ENCODE assay signal across 10 cellular contexts in the genomic region with DNA sequence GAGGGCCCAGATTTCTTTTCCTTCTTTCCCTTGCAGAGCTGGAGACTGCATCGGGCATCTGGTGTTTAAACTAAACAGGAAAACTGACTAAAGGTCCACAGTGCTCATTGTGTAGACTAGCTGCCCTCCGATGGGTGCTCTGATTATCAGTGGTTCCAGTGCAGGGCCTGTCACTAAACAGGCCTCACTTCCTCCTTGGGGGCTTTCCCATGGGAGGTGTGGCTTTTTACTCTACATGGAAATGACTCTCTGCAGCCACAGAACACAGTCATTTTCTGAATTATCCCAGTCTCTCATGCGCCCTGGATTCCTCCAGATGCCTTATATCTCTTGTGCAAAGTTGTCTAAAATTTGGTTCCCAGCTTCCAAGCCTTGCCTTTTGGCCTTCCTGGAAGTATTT.
DNase-seq lines count a peak whose midpoint lies in the region; ATAC-seq and TF ChIP-seq lines count a peak whose summit lies in the region.
"Had no signal": no experiment of that assay in that cellular context is flagged by ENCODE, and none has a peak within 500 bp of the region (broad histone marks: within the 10 kb centered on the region; RNA-seq: fewer than 3 reads in every experiment).

No MANE protein-coding gene starts in this region.

- intact Hi-C loops in activated CD8-positive, alpha-beta T cell treated with anti-CD3 and anti-CD28 coated beads for 36 hours (cut with micrococcal nuclease) = no loop called here
- intact Hi-C loops in sciatic nerve (cut with DNase I) = no loop called here

- no peaks in the 10 kb centered on the region for H3K9me3 Mint-ChIP-seq in activated CD8-positive, alpha-beta T cell treated with anti-CD3 and anti-CD28 coated beads for 36 hours
- H3K9me3 Mint-ChIP-seq in activated CD8-positive, alpha-beta T cell treated with anti-CD3 and anti-CD28 coated beads, Interleukin-2, amount 10 ng/mL, durations not matched to agents 7 days and 5 days (ENCODE audit: insufficient read depth) = no peaks in the 10 kb centered on the region
- H3K9me3 Mint-ChIP-seq in activated T-helper 17 cell treated with anti-CD3 and anti-CD28 coated beads, Interleukin-2, amount 50 U/mL, for 72 hours = no peaks in the 10 kb centered on the region
- H3K9me3 Mint-ChIP-seq in activated CD4-positive, alpha-beta memory T cell treated with anti-CD3 and anti-CD28 coated beads, Interleukin-2, amount 10 ng/mL, durations not matched to agents 7 days and 5 days = no peaks in the 10 kb centered on the region

- no peak for TF ChIP-seq CTCF in activated CD8-positive, alpha-beta T cell treated with anti-CD3 and anti-CD28 coated beads for 36 hours (IDR thresholded peaks at IDR 0.05)

- CTCF ChIA-PET in activated CD8-positive, alpha-beta T cell treated with anti-CD3 and anti-CD28 coated beads for 36 hours (lab: Charles Lee) = no interaction called here
- CTCF ChIA-PET in activated CD8-positive, alpha-beta T cell treated with anti-CD3 and anti-CD28 coated beads, Interleukin-2, amount 10 ng/mL, durations not matched to agents 7 days and 5 days (lab: Charles Lee) = interaction anchor here (1.3 kb wide), 1 partner anchor 312 kb away, joined by 3 read pairs; no protein-coding TSS in a partner anchor
- CTCF ChIA-PET in activated CD4-positive, alpha-beta memory T cell treated with anti-CD3 and anti-CD28 coated beads, Interleukin-2, amount 10 ng/mL, durations not matched to agents 7 days and 5 days (lab: Charles Lee) = no interaction called here

- POLR2A ChIA-PET in activated CD8-positive, alpha-beta T cell treated with anti-CD3 and anti-CD28 coated beads for 36 hours (lab: Charles Lee) = no interaction called here
- POLR2A ChIA-PET in activated CD8-positive, alpha-beta T cell treated with anti-CD3 and anti-CD28 coated beads, Interleukin-2, amount 10 ng/mL, durations not matched to agents 7 days and 5 days (lab: Charles Lee) = no interaction called here
- POLR2A ChIA-PET in activated CD4-positive, alpha-beta memory T cell treated with anti-CD3 and anti-CD28 coated beads, Interleukin-2, amount 10 ng/mL, durations not matched to agents 7 days and 5 days (lab: Charles Lee) = no interaction called here

- no peak overlapping the region for H3K27ac Mint-ChIP-seq in activated CD8-positive, alpha-beta T cell treated with anti-CD3 and anti-CD28 coated beads for 36 hours
- H3K27ac Mint-ChIP-seq in activated CD8-positive, alpha-beta T cell treated with anti-CD3 and anti-CD28 coated beads, Interleukin-2, amount 10 ng/mL, durations not matched to agents 7 days and 5 days = no peak overlapping the region
- H3K27ac Mint-ChIP-seq in activated T-helper 17 cell treated with anti-CD3 and anti-CD28 coated beads, Interleukin-2, amount 50 U/mL, for 72 hours = no peak overlapping the region
- no peak overlapping the region for H3K27ac Mint-ChIP-seq in activated CD4-positive, alpha-beta memory T cell treated with anti-CD3 and anti-CD28 coated beads, Interleukin-2, amount 10 ng/mL, durations not matched to agents 7 days and 5 days

- H3K4me3 Mint-ChIP-seq in activated CD8-positive, alpha-beta T cell treated with anti-CD3 and anti-CD28 coated beads for 36 hours = no peak overlapping the region
- H3K4me3 Mint-ChIP-seq in activated CD8-positive, alpha-beta T cell treated with anti-CD3 and anti-CD28 coated beads, Interleukin-2, amount 10 ng/mL, durations not matched to agents 7 days and 5 days = no peak overlapping the region
- no peak overlapping the region for H3K4me3 Mint-ChIP-seq in activated T-helper 17 cell treated with anti-CD3 and anti-CD28 coated beads, Interleukin-2, amount 50 U/mL, for 72 hours
- no peak overlapping the region for H3K4me3 Mint-ChIP-seq in activated CD4-positive, alpha-beta memory T cell treated with anti-CD3 and anti-CD28 coated beads, Interleukin-2, amount 10 ng/mL, durations not matched to agents 7 days and 5 days

- peaks cover 2% of the 10 kb centered on the region for H3K27me3 Mint-ChIP-seq in activated CD8-positive, alpha-beta T cell treated with anti-CD3 and anti-CD28 coated beads for 36 hours
- peaks cover 5% of the 10 kb centered on the region for H3K27me3 Mint-ChIP-seq in activated CD8-positive, alpha-beta T cell treated with anti-CD3 and anti-CD28 coated beads, Interleukin-2, amount 10 ng/mL, durations not matched to agents 7 days and 5 days (ENCODE audit: low read depth)
- peaks cover 7% of the 10 kb centered on the region for H3K27me3 Mint-ChIP-seq in activated T-helper 17 cell treated with anti-CD3 and anti-CD28 coated beads, Interleukin-2, amount 50 U/mL, for 72 hours
- H3K27me3 Mint-ChIP-seq in activated CD4-positive, alpha-beta memory T cell treated with anti-CD3 and anti-CD28 coated beads, Interleukin-2, amount 10 ng/mL, durations not matched to agents 7 days and 5 days = peaks cover 5% of the 10 kb centered on the region

- no peak for DNase-seq in activated CD8-positive, alpha-beta T cell treated with anti-CD3 and anti-CD28 coated beads for 36 hours
- DNase-seq in activated CD8-positive, alpha-beta T cell treated with anti-CD3 and anti-CD28 coated beads, Interleukin-2, amount 10 ng/mL, durations not matched to agents 7 days and 5 days = no peak
- DNase-seq in sciatic nerve (ENCODE audit: low spot score) (no peak), dedifferentiated amniotic fluid mesenchymal stem cell (ENCODE audit: extremely low spot score) (no peak), cerebellar nuclear complex (lab: John Stamatoyannopoulos, UW) (no peak)
- no peak for DNase-seq in activated CD4-positive, alpha-beta memory T cell treated with anti-CD3 and anti-CD28 coated beads, Interleukin-2, amount 10 ng/mL, durations not matched to agents 7 days and 5 days
- DNase-seq: aorta, NCI-H1105 treated with DMSO at 0.1 percent for 48 hours had no signal

- peak; percentile 53 for ATAC-seq in activated CD8-positive, alpha-beta T cell treated with anti-CD3 and anti-CD28 coated beads for 36 hours
- ATAC-seq in activated CD8-positive, alpha-beta T cell treated with anti-CD3 and anti-CD28 coated beads, Interleukin-2, amount 10 ng/mL, durations not matched to agents 7 days and 5 days = no peak
- peak; percentile 89 for ATAC-seq in HG02938 (IDR thresholded peaks at IDR 0.05; ENCODE audit: unreplicated experiment)
- peak; percentile 35 for ATAC-seq in activated T-helper 17 cell treated with anti-CD3 and anti-CD28 coated beads, Interleukin-2, amount 50 U/mL, for 72 hours (replicated peaks)
- ATAC-seq in sciatic nerve = peak; percentile 56

- H3K36me3 Mint-ChIP-seq in activated CD8-positive, alpha-beta T cell treated with anti-CD3 and anti-CD28 coated beads for 36 hours (ENCODE audit: low read depth) = no peaks in the 10 kb centered on the region
- H3K36me3 Mint-ChIP-seq in activated CD8-positive, alpha-beta T cell treated with anti-CD3 and anti-CD28 coated beads, Interleukin-2, amount 10 ng/mL, durations not matched to agents 7 days and 5 days (ENCODE audit: low read depth) = no peaks in the 10 kb centered on the region
- no peaks in the 10 kb centered on the region for H3K36me3 Mint-ChIP-seq in activated T-helper 17 cell treated with anti-CD3 and anti-CD28 coated beads, Interleukin-2, amount 50 U/mL, for 72 hours (ENCODE audit: low read depth)
- H3K36me3 Mint-ChIP-seq in activated CD4-positive, alpha-beta memory T cell treated with anti-CD3 and anti-CD28 coated beads, Interleukin-2, amount 10 ng/mL, durations not matched to agents 7 days and 5 days (ENCODE audit: low read depth) = no peaks in the 10 kb centered on the region

- peaks cover 3% of the 10 kb centered on the region for H3K4me1 Mint-ChIP-seq in activated CD8-positive, alpha-beta T cell treated with anti-CD3 and anti-CD28 coated beads for 36 hours (ENCODE audit: low read depth)
- no peaks in the 10 kb centered on the region for H3K4me1 Mint-ChIP-seq in activated CD8-positive, alpha-beta T cell treated with anti-CD3 and anti-CD28 coated beads, Interleukin-2, amount 10 ng/mL, durations not matched to agents 7 days and 5 days (ENCODE audit: low read depth)
- no peaks in the 10 kb centered on the region for H3K4me1 Mint-ChIP-seq in activated T-helper 17 cell treated with anti-CD3 and anti-CD28 coated beads, Interleukin-2, amount 50 U/mL, for 72 hours
- H3K4me1 Mint-ChIP-seq in activated CD4-positive, alpha-beta memory T cell treated with anti-CD3 and anti-CD28 coated beads, Interleukin-2, amount 10 ng/mL, durations not matched to agents 7 days and 5 days = no peaks in the 10 kb centered on the region
